In the genomic region with DNA sequence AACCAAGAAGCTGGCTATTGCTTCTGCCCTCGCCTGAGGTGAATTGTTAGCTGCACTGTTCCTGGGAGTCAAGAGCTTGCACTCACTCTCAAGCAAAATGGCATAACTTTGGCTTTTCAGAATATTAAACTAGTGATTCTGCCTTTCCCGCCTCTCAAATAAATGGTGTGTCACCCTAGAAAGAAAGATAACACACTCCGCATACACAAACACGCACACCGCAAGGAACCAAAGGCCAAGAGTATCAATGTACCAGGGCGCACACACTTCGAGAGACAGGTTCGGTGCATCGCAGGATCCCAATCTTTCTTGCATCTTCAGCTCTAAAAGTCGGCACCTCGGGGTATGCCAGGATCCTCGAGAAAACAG, we compare ENCODE assay signal across 8 cellular contexts. TPM values are rescaled to one million over a fixed set of nuclear protein-coding genes. Genes with fewer than 3 reads are reported as not detected.
DNase-seq lines count a peak whose midpoint lies in the region; ATAC-seq, FAIRE-seq and TF ChIP-seq lines count a peak whose summit lies in the region.

No MANE protein-coding gene starts in this region.

- TF ChIP-seq CTCF in esophagus squamous epithelium (IDR thresholded peaks at IDR 0.05) = no peak
- no peak for TF ChIP-seq CTCF in neural cell (IDR thresholded peaks at IDR 0.05; ENCODE audit: poor library complexity, severe bottlenecking)

- H3K9me2 ChIP-seq in neural cell (ENCODE audit: insufficient read depth, low read length) = no peaks in the 10 kb centered on the region

- peaks cover 8 to 41% (median 16%) of the 10 kb centered on the region in 3 donors for H3K36me3 Mint-ChIP-seq in CD8-positive, alpha-beta memory T cell
- H3K36me3 Mint-ChIP-seq in T-cell = peaks cover 34% of the 10 kb centered on the region

- TF ChIP-seq RAD21 in neural cell (conservative IDR thresholded peaks at IDR 0.05) = no peak

- peak overlapping the region; percentile 95 for H3K4me2 ChIP-seq in neural cell (ENCODE audit: low read length)

- H3K27ac Mint-ChIP-seq in CD8-positive, alpha-beta memory T cell = peak overlapping the region; percentile 80 to 98 (median 98)
- H3K27ac Mint-ChIP-seq in T-cell = peak overlapping the region; percentile 98 to 99

- POLR2A ChIA-PET in CD8-positive, alpha-beta memory T cell (lab: Charles Lee) = interaction anchor here (0.7 to 2.2 kb wide), 8 partner anchors 16 to 188 kb away, joined by 3 to 13 read pairs (median 3); a partner anchor contains a TSS
- POLR2A ChIA-PET in T-cell (lab: Charles Lee) = interaction anchor here (0.5 to 2.0 kb wide), 9 partner anchors 16 to 629 kb away, joined by 3 to 8 read pairs (median 4); a partner anchor contains a TSS

- H2AFZ ChIP-seq in neural cell (ENCODE audit: low read depth, low read length) = peak overlapping the region; percentile 95

- intact Hi-C loops in esophagus squamous epithelium (cut with DNase I) = no loop called here

- peaks cover 20% of the 10 kb centered on the region for H3K79me2 ChIP-seq in neural cell (replicated peaks; ENCODE audit: insufficient read depth, low read length)

- CTCF ChIA-PET in CD8-positive, alpha-beta memory T cell (lab: Charles Lee) = interaction anchor here (1.2 to 2.6 kb wide), 7 partner anchors 16 to 195 kb away, joined by 4 to 11 read pairs (median 4); a partner anchor contains a TSS
- CTCF ChIA-PET in T-cell (lab: Charles Lee) = interaction anchor here (0.5 to 0.9 kb wide), 6 partner anchors 14 to 133 kb away, joined by 3 to 4 read pairs (median 3); a partner anchor contains a TSS

- no peak for TF ChIP-seq EP300 in neural cell (conservative IDR thresholded peaks at IDR 0.05; ENCODE audit: poor library complexity, severe bottlenecking)

- no peak for FAIRE-seq in urothelium cell line (lab: Jason Lieb, UNC)

- peak overlapping the region; percentile 93 for H3K27ac ChIP-seq in CD8-positive, alpha-beta memory T cell (ENCODE audit: low read depth, low read length)
- H3K27ac ChIP-seq in esophagus squamous epithelium (peak overlapping the region; percentile 82 to 95 (median 92)), neural cell (ENCODE audit: low read length) (peak overlapping the region; percentile 82)

- peak in 1 of 5 donors; percentile 58 for DNase-seq in CD8-positive, alpha-beta memory T cell
- DNase-seq in T-cell (peak in 13 of 34 experiments; percentile 0 to 36 (median 19)), esophagus squamous epithelium (lab: John Stamatoyannopoulos, UW) (no peak), urothelium cell line (ENCODE audit: low spot score) (no peak)
- DNase-seq in stimulated activated CD4-positive, alpha-beta T cell treated with anti-CD3 and anti-CD28 coated beads, Interleukin-12 subunit alpha, Interleukin-12 subunit beta, amount 100 ng/mL, for 4 hours = no peak

- no peaks in the 10 kb centered on the region for H3F3A ChIP-seq in neural cell (ENCODE audit: insufficient read depth, low read length, poor library complexity, severe bottlenecking)

- no peaks in the 10 kb centered on the region for H3K9me3 ChIP-seq in CD8-positive, alpha-beta memory T cell (ENCODE audit: low read length)
- no peaks in the 10 kb centered on the region for H3K9me3 ChIP-seq in esophagus squamous epithelium
- H3K9me3 ChIP-seq in neural cell (ENCODE audit: low read length) = no peaks in the 10 kb centered on the region

- H3K27me3 ChIP-seq in CD8-positive, alpha-beta memory T cell (ENCODE audit: insufficient read depth, low read length, poor library complexity, severe bottlenecking) = no peaks in the 10 kb centered on the region
- H3K27me3 ChIP-seq in esophagus squamous epithelium (no peaks in the 10 kb centered on the region), neural cell (ENCODE audit: insufficient read depth, low read depth, low read length) (no peaks in the 10 kb centered on the region)

- H3K4me1 ChIP-seq in CD8-positive, alpha-beta memory T cell (ENCODE audit: insufficient read depth, low read length) = peaks cover 36% of the 10 kb centered on the region
- peaks cover 6 to 43% (median 25%) of the 10 kb centered on the region in 3 donors for H3K4me1 ChIP-seq in esophagus squamous epithelium

- H3K4me3 ChIP-seq in CD8-positive, alpha-beta memory T cell (ENCODE audit: low read length) = peak overlapping the region; percentile 97
- peak overlapping the region; percentile 72 to 98 (median 92) for H3K4me3 ChIP-seq in esophagus squamous epithelium
- peak overlapping the region; percentile 84 for H3K4me3 ChIP-seq in neural cell (ENCODE audit: low read length)

- no peak for TF ChIP-seq POLR2A in esophagus squamous epithelium (IDR thresholded peaks at IDR 0.05)

- H3K4me1 Mint-ChIP-seq in CD8-positive, alpha-beta memory T cell = peaks cover 41 to 55% (median 50%) of the 10 kb centered on the region in 3 donors
- peaks cover 43 to 57% (median 51%) of the 10 kb centered on the region in 3 donors for H3K4me1 Mint-ChIP-seq in T-cell

- peak; percentile 16 for ATAC-seq in GM19043 (IDR thresholded peaks at IDR 0.05; ENCODE audit: low read depth, unreplicated experiment)
- ATAC-seq in HG03175 (IDR thresholded peaks at IDR 0.05; ENCODE audit: unreplicated experiment) = peak; percentile 43
- ATAC-seq in T-cell (replicated peaks in 1 of 4) = peak; percentile 21 to 33 (median 27)

- peak overlapping the region; percentile 84 for H3K9ac ChIP-seq in neural cell (ENCODE audit: low read length)

- 1 to 2% methylated on average over 12 of the region's 12 CpGs for WGBS in esophagus squamous epithelium, 2 donors

- H3K36me3 ChIP-seq in CD8-positive, alpha-beta memory T cell (ENCODE audit: insufficient read depth, low read length) = peaks cover 8% of the 10 kb centered on the region
- H3K36me3 ChIP-seq in esophagus squamous epithelium (peaks cover 0 to 36% (median 0%) of the 10 kb centered on the region in 3 donors), neural cell (ENCODE audit: insufficient read depth, low read length) (no peaks in the 10 kb centered on the region)

- peaks cover 0 to 4% of the 10 kb centered on the region in 2 donors for H3K27me3 Mint-ChIP-seq in CD8-positive, alpha-beta memory T cell
- no peaks in the 10 kb centered on the region for H3K27me3 Mint-ChIP-seq in T-cell

- no peaks in the 10 kb centered on the region for H4K20me1 ChIP-seq in neural cell (ENCODE audit: insufficient read depth)

- H3K9me3 Mint-ChIP-seq in CD8-positive, alpha-beta memory T cell = peaks cover 0 to 3% (median 2%) of the 10 kb centered on the region in 5 donors
- H3K9me3 Mint-ChIP-seq in T-cell = peaks cover 0 to 6% (median 0%) of the 10 kb centered on the region in 3 donors

- peak overlapping the region; percentile 94 to 100 (median 100) for H3K4me3 Mint-ChIP-seq in CD8-positive, alpha-beta memory T cell
- peak overlapping the region; percentile 100 for H3K4me3 Mint-ChIP-seq in T-cell

TF ChIP-seq in neural cell, 6 proteins besides CTCF, POLR2A, EP300 and RAD21:
- TF ChIP-seq MXI1 (conservative IDR thresholded peaks at IDR 0.05; ENCODE audit: poor library complexity, severe bottlenecking) (no peak), POLR2AphosphoS5 (IDR thresholded peaks at IDR 0.05) (no peak), EZH2 (IDR thresholded peaks at IDR 0.05; ENCODE audit: borderline replicate concordance, insufficient read depth, low read length, poor library complexity, severe bottlenecking) (no peak), TAF1 (IDR thresholded peaks at IDR 0.05; ENCODE audit: low read depth) (no peak), SMC3 (conservative IDR thresholded peaks at IDR 0.05; ENCODE audit: poor library complexity) (no peak)
- TF ChIP-seq, protein P1, sequence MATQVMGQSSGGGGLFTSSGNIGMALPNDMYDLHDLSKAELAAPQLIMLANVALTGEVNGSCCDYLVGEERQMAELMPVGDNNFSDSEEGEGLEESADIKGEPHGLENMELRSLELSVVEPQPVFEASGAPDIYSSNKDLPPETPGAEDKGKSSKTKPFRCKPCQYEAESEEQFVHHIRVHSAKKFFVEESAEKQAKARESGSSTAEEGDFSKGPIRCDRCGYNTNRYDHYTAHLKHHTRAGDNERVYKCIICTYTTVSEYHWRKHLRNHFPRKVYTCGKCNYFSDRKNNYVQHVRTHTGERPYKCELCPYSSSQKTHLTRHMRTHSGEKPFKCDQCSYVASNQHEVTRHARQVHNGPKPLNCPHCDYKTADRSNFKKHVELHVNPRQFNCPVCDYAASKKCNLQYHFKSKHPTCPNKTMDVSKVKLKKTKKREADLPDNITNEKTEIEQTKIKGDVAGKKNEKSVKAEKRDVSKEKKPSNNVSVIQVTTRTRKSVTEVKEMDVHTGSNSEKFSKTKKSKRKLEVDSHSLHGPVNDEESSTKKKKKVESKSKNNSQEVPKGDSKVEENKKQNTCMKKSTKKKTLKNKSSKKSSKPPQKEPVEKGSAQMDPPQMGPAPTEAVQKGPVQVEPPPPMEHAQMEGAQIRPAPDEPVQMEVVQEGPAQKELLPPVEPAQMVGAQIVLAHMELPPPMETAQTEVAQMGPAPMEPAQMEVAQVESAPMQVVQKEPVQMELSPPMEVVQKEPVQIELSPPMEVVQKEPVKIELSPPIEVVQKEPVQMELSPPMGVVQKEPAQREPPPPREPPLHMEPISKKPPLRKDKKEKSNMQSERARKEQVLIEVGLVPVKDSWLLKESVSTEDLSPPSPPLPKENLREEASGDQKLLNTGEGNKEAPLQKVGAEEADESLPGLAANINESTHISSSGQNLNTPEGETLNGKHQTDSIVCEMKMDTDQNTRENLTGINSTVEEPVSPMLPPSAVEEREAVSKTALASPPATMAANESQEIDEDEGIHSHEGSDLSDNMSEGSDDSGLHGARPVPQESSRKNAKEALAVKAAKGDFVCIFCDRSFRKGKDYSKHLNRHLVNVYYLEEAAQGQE (IDR thresholded peaks at IDR 0.05; ENCODE audit: borderline replicate concordance) = no peak

RNA-seq across cellular contexts. Expression of a gene that starts 0.5 kb away (rescaled TPM):
- total RNA-seq in CD8-positive, alpha-beta memory T cell = 10 to 100 TPM; 64.5 to 68.3 TPM
- polyA plus RNA-seq in CD8-positive, alpha-beta memory T cell = 25.2 TPM
- total RNA-seq in T-cell = 10 to 100 TPM; 36.0 to 53.6 (median 40.1) TPM
- 10 to 100 TPM; 20.6 to 36.0 (median 23.7) TPM for total RNA-seq in esophagus squamous epithelium
- 79.7 and 95.2 TPM in 2 replicates for polyA plus RNA-seq in neural cell
- 60.1 and 66.8 TPM in 2 replicates for polyA minus RNA-seq in neural cell

RNA-seq across cellular contexts. Expression of a gene that starts 15.9 kb away (rescaled TPM):
- total RNA-seq in CD8-positive, alpha-beta memory T cell = 10 to 100 TPM; 13.6 to 13.9 TPM
- 6.0 TPM for polyA plus RNA-seq in CD8-positive, alpha-beta memory T cell
- 10 to 100 TPM; 10.9 to 13.3 (median 12.3) TPM for total RNA-seq in T-cell
- total RNA-seq in esophagus squamous epithelium = 1 to 10 TPM; 6.1 to 9.4 (median 6.8) TPM
- 4.8 and 9.0 TPM in 2 replicates for polyA plus RNA-seq in neural cell
- 10.2 and 13.1 TPM in 2 replicates for polyA minus RNA-seq in neural cell
